In the genomic region with DNA sequence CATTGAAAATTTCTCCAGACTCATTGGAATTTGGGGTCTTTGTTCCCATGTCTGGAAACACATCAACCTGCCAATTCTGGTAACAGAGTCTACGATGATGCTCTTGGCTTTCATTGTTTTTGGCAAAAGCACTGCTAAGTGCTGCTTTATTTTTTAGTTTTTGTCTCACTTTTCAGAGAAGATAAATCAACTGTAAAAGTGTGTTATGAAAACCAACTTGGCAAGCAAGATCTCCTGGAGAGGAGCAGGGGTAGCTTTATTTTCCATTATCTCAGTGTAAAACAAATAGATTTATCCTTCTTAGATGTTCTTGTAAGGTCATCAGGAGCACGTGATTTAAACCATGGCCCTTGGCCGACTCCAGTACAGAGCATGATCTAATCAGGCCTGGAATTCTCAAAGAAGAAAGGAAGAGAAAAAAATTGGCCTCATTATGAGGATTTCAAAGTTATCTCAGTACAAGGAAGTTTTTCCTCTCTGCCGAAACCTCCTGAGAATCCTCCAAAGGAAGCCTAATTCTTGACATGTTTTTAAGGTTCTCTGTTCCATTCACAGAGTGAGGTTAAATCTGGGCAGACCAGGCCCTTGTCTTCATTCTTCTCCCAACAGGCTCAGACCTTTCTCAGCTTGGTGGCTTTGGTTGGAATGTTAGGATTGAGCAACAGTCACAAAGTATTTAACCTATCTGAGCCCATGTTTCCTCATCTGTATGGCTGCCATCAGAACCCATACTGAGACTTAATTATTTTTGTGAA, we compare ENCODE assay signal across 11 cellular contexts. TPM values are rescaled to one million over a fixed set of nuclear protein-coding genes. Genes with fewer than 3 reads are reported as not detected.
DNase-seq lines count a peak whose midpoint lies in the region; ATAC-seq, FAIRE-seq and TF ChIP-seq lines count a peak whose summit lies in the region.
"Had no signal": no experiment of that assay in that cellular context is flagged by ENCODE, and none has a peak within 500 bp of the region (broad histone marks: within the 10 kb centered on the region; RNA-seq: fewer than 3 reads in every experiment).

No MANE protein-coding gene starts in this region.

- DNase-seq in COLO829 (ENCODE audit: low spot score) (peak; percentile 27), astrocyte (ENCODE audit: low read depth) (peak; percentile 97), Right ventricle myocardium superior (peak; percentile 43), psoas muscle (peak; percentile 58 to 65)
- DNase-seq in activated T-cell treated with anti-CD3 and anti-CD28 coated beads, Interleukin-2, amount 50 U/mL, for 1 hour, result no peak
- DNase-seq: activated naive CD4-positive, alpha-beta T cell treated with Interleukin-2 at 50 U/mL for 16 hours; naive thymus-derived CD4-positive, alpha-beta T cell had no signal

- peak overlapping the region; percentile 38 for H3K9ac ChIP-seq in astrocyte (ENCODE audit: low read length)
- H3K9ac ChIP-seq: BLaER1 treated with 17β-estradiol and CSF1 and Interleukin-3, amounts not matched to agents 10 nM and 100 nM had no signal

- H3K79me2 ChIP-seq in astrocyte (ENCODE audit: insufficient read depth, low read length), result no peaks in the 10 kb centered on the region

- H3K4me2 ChIP-seq in astrocyte (ENCODE audit: low read length), result peak overlapping the region; percentile 21
- H3K4me2 ChIP-seq: BLaER1 treated with 17β-estradiol and CSF1 and Interleukin-3, amounts not matched to agents 10 nM and 100 nM had no signal

- no peaks in the 10 kb centered on the region for H3K36me3 Mint-ChIP-seq in astrocyte (ENCODE audit: low read depth, unreplicated experiment)
- H3K36me3 Mint-ChIP-seq: naive thymus-derived CD4-positive, alpha-beta T cell had no signal

- TF ChIP-seq CTCF in astrocyte (IDR thresholded peaks at IDR 0.05; ENCODE audit: insufficient read depth, low read depth, low read length) (no peak), psoas muscle (IDR thresholded peaks at IDR 0.05) (no peak)

- H3K27ac Mint-ChIP-seq in astrocyte (ENCODE audit: unreplicated experiment), result peak overlapping the region; percentile 41
- H3K27ac Mint-ChIP-seq: naive thymus-derived CD4-positive, alpha-beta T cell had no signal

- H3K4me1 ChIP-seq in astrocyte (ENCODE audit: insufficient read depth, low read length) (peaks cover 35% of the 10 kb centered on the region), psoas muscle (no peaks in the 10 kb centered on the region)

- H4K20me1 ChIP-seq in astrocyte (ENCODE audit: insufficient read depth, low read length), result no peaks in the 10 kb centered on the region
- H4K20me1 ChIP-seq: BLaER1 treated with 17β-estradiol and CSF1 and Interleukin-3, amounts not matched to agents 10 nM and 100 nM had no signal

- 14 to 21% (median 16%) methylated on average over 4 of the region's 4 CpGs for WGBS in psoas muscle, 3 donors

- H3K27me3 Mint-ChIP-seq in astrocyte (ENCODE audit: low read depth, unreplicated experiment), result peaks cover 6% of the 10 kb centered on the region

- H3K4me3 ChIP-seq in astrocyte (ENCODE audit: insufficient read depth, low read depth, low read length) (no peak overlapping the region), psoas muscle (no peak overlapping the region)
- H3K4me3 ChIP-seq: BLaER1 treated with 17β-estradiol and CSF1 and Interleukin-3, amounts not matched to agents 10 nM and 100 nM had no signal

- no peaks in the 10 kb centered on the region for H3K9me3 Mint-ChIP-seq in astrocyte (ENCODE audit: unreplicated experiment)

- ATAC-seq in Right ventricle myocardium superior (ENCODE audit: poor library complexity), result peak; percentile 79
- ATAC-seq in psoas muscle, result peak; percentile 53 to 76 (median 60)
- no peak for ATAC-seq in HG02763 (IDR thresholded peaks at IDR 0.05; ENCODE audit: unreplicated experiment)
- ATAC-seq in GM21515 (IDR thresholded peaks at IDR 0.05; ENCODE audit: unreplicated experiment), result no peak
- ATAC-seq in HG03469 (IDR thresholded peaks at IDR 0.05; ENCODE audit: unreplicated experiment), result no peak
- ATAC-seq: naive thymus-derived CD4-positive, alpha-beta T cell had no signal

- H3K36me3 ChIP-seq in astrocyte (ENCODE audit: insufficient read depth, low read length) (no peaks in the 10 kb centered on the region), psoas muscle (ENCODE audit: insufficient read depth in 1 of 2, low read depth in 1 of 2) (no peaks in the 10 kb centered on the region)
- H3K36me3 ChIP-seq: BLaER1 treated with 17β-estradiol and CSF1 and Interleukin-3, amounts not matched to agents 10 nM and 100 nM had no signal

- peak overlapping the region; percentile 81 for H3K27ac ChIP-seq in astrocyte (ENCODE audit: low read depth, low read length)
- peak overlapping the region; percentile 3 for H3K27ac ChIP-seq in psoas muscle
- H3K27ac ChIP-seq: BLaER1 treated with 17β-estradiol and CSF1 and Interleukin-3, amounts not matched to agents 10 nM and 100 nM had no signal

- intact Hi-C loops in Right ventricle myocardium superior (cut with DNase I), result no loop called here
- intact Hi-C loops in psoas muscle (cut with DNase I), result no loop called here

- H3K9me3 ChIP-seq in astrocyte (ENCODE audit: insufficient read depth, low read depth, low read length) (no peaks in the 10 kb centered on the region), psoas muscle (no peaks in the 10 kb centered on the region)

- H3K27me3 ChIP-seq in astrocyte (ENCODE audit: insufficient read depth, low read length) (no peaks in the 10 kb centered on the region), psoas muscle (ENCODE audit: insufficient read depth in 3 of 3, low read length in 2 of 3) (peaks cover 0 to 3% (median 0%) of the 10 kb centered on the region in 3 donors)
- H3K27me3 ChIP-seq: BLaER1 treated with 17β-estradiol and CSF1 and Interleukin-3, amounts not matched to agents 10 nM and 100 nM had no signal

- H2AFZ ChIP-seq in astrocyte (ENCODE audit: low read depth, low read length), result no peak overlapping the region

- no peak overlapping the region for H3K4me3 Mint-ChIP-seq in astrocyte (ENCODE audit: unreplicated experiment)
- H3K4me3 Mint-ChIP-seq: naive thymus-derived CD4-positive, alpha-beta T cell had no signal

- peak; percentile 99 for FAIRE-seq in astrocyte (lab: Jason Lieb, UNC)

- H3K4me1 Mint-ChIP-seq in astrocyte (ENCODE audit: low read depth, unreplicated experiment), result peaks cover 35% of the 10 kb centered on the region
- H3K4me1 Mint-ChIP-seq: naive thymus-derived CD4-positive, alpha-beta T cell had no signal

RNA-seq across cellular contexts. Expression of a gene that starts 16.4 kb away (rescaled TPM):
- total RNA-seq in astrocyte, result 12.6 and 18.0 TPM in 2 replicates
- total RNA-seq in Right ventricle myocardium superior, result 14.5 TPM
- 1 to 10 TPM in 1 of 4 donors, under 1 TPM in 3; 0.37 to 1.9 (median 0.72) TPM for total RNA-seq in psoas muscle
- polyA plus RNA-seq in psoas muscle, result under 1 TPM; 0.16 to 0.91 (median 0.72) TPM
- total RNA-seq: naive thymus-derived CD4-positive, alpha-beta T cell had no signal
- polyA plus RNA-seq: naive thymus-derived CD4-positive, alpha-beta T cell had no signal

Comparison
In these comparisons a context has a peak if more than half of its experiments do, and no peak if none do; other contexts are left out.
1. ATAC-seq: peak in Right ventricle myocardium superior (single experiment) and psoas muscle (4 of 4); none in HG02763 (single experiment), GM21515 (single experiment) and HG03469 (single experiment).